ENCODE assay signal across 15 cellular contexts in genomic region chr20:48463916-48464315, GRCh38.
DNase-seq lines count a peak whose midpoint lies in the region; ATAC-seq and TF ChIP-seq lines count a peak whose summit lies in the region.
"Had no signal": no experiment of that assay in that cellular context is flagged by ENCODE, and none has a peak within 500 bp of the region (broad histone marks: within the 10 kb centered on the region; RNA-seq: fewer than 3 reads in every experiment).

No MANE protein-coding gene starts in this region.

- no peaks in the 10 kb centered on the region for H3K79me2 ChIP-seq in H9 (ENCODE audit: insufficient read depth, low read length)

- no peak overlapping the region for H4K8ac ChIP-seq in H9 (replicated peaks; ENCODE audit: insufficient read length, low read depth, low read length)

- H4K91ac ChIP-seq in H9 (ENCODE audit: insufficient read length, low read depth, low read length), result no peak overlapping the region

- H3K4me3 Mint-ChIP-seq in H9, result no peak overlapping the region

- H3K79me1 ChIP-seq in H9 (ENCODE audit: insufficient read depth, low read depth, low read length, poor library complexity, severe bottlenecking), result no peaks in the 10 kb centered on the region

- peaks cover 0 to 5% (median 3%) of the 10 kb centered on the region in 3 experiments; a peak in 4 of 7 replicates for H3K36me3 Mint-ChIP-seq in H9 (ENCODE audit: insufficient read depth in 1 of 3, low read depth in 3 of 3)

- no peak overlapping the region for H2AK5ac ChIP-seq in H9 (ENCODE audit: insufficient read length, low read length)

- peak overlapping the region; percentile 48 for H3K9ac ChIP-seq in adipocyte (ENCODE audit: low read length)
- H3K9ac ChIP-seq in H9 (ENCODE audit: extremely low read depth, insufficient read length, low read length), result no peak overlapping the region

- H3K9me3 ChIP-seq in adipocyte (ENCODE audit: control insufficient read depth, low read length), result no peaks in the 10 kb centered on the region
- H3K9me3 ChIP-seq in right cardiac atrium (ENCODE audit: control insufficient read depth, low read length), result no peaks in the 10 kb centered on the region
- H3K9me3 ChIP-seq in gastrocnemius medialis, result no peaks in the 10 kb centered on the region
- H3K9me3 ChIP-seq in H9 (ENCODE audit: control insufficient read depth, low read depth, low read length), result no peaks in the 10 kb centered on the region

- H2BK15ac ChIP-seq in H9 (ENCODE audit: low read depth, low read length), result no peak overlapping the region

- no peaks in the 10 kb centered on the region for H4K20me1 ChIP-seq in H9 (ENCODE audit: control insufficient read depth, insufficient read depth, insufficient read length)

- H2BK12ac ChIP-seq in H9 (ENCODE audit: insufficient read length, low read depth, low read length), result no peak overlapping the region

- H3K4ac ChIP-seq in H9 (ENCODE audit: low read depth, low read length), result no peak overlapping the region

- H3K4me1 ChIP-seq in adipocyte (ENCODE audit: control insufficient read depth, insufficient read depth, low read length) (peaks cover 14% of the 10 kb centered on the region), right cardiac atrium (ENCODE audit: control insufficient read depth, insufficient read depth, low read length) (no peaks in the 10 kb centered on the region), gastrocnemius medialis (no peaks in the 10 kb centered on the region), H9 (ENCODE audit: insufficient read depth, low read length) (peaks cover 2% of the 10 kb centered on the region; the same call in 1 of the 2 replicates)

- TF ChIP-seq CTCF in gastrocnemius medialis (IDR thresholded peaks at IDR 0.05 in 4 of 5, conservative IDR thresholded peaks at IDR 0.05 in 1 of 5) (no peak), H9 (conservative IDR thresholded peaks at IDR 0.05) (no peak)

- no peak overlapping the region for H3T11ph ChIP-seq in H9 (ENCODE audit: low read length)

- peaks cover 5% of the 10 kb centered on the region for H3K27me3 Mint-ChIP-seq in H9 (ENCODE audit: low read depth)

- DNase-seq in GOT3 (lab: John Stamatoyannopoulos, UW) (peak; percentile 37), adipocyte (ENCODE audit: low read depth) (peak; percentile 43), right cardiac atrium (no peak), gastrocnemius medialis (peak; percentile 20 to 46), H9 (no peak), NCI-H2029 (lab: John Stamatoyannopoulos, UW) (no peak), NCI-H2081 treated with DMSO at 0.1 percent for 48 hours (lab: John Stamatoyannopoulos, UW) (no peak)
- DNase-seq: activated CD4-positive, alpha-beta T cell treated with anti-CD3 and anti-CD28 coated beads for 1 hour; kidney; MV-4-11; NCI-H524; occipital lobe had no signal

- peak; percentile 47 to 70 for ATAC-seq in right cardiac atrium
- ATAC-seq in gastrocnemius medialis, result peak; percentile 86 to 90
- ATAC-seq in HG03025 (IDR thresholded peaks at IDR 0.05; ENCODE audit: low FRiP score, unreplicated experiment), result no peak

- intact Hi-C loops in right cardiac atrium (cut with DNase I) (no loop called here), gastrocnemius medialis (cut with DNase I; ENCODE audit: low total_unique reads) (no loop called here)

- H3K23me2 ChIP-seq in H9 (ENCODE audit: insufficient read length, low read depth, low read length, poor library complexity, severe bottlenecking), result no peaks in the 10 kb centered on the region

- H2BK5ac ChIP-seq in H9 (ENCODE audit: insufficient read length, low read length), result no peak overlapping the region

- no peak overlapping the region for H3K4me2 ChIP-seq in H9 (ENCODE audit: insufficient read depth, insufficient read length, low read length)

- H3K27ac ChIP-seq in right cardiac atrium (ENCODE audit: low read length) (no peak overlapping the region), gastrocnemius medialis (peak overlapping the region in 3 of 4 donors; percentile 33 to 74 (median 43)), H9 (ENCODE audit: insufficient read length, low read depth, low read length) (no peak overlapping the region)
- H3K27ac ChIP-seq: epithelial cell of prostate, SK-N-MC had no signal

- H3K27me3 ChIP-seq in adipocyte (replicated peaks; ENCODE audit: control insufficient read depth, insufficient read depth, low read length) (peaks cover 10% of the 10 kb centered on the region), right cardiac atrium (ENCODE audit: control insufficient read depth, insufficient read depth) (no peaks in the 10 kb centered on the region), gastrocnemius medialis (peaks cover 0 to 10% (median under 1%) of the 10 kb centered on the region in 3 donors), H9 (ENCODE audit: insufficient read depth, low read length) (no peaks in the 10 kb centered on the region)

- no peak overlapping the region for H2AFZ ChIP-seq in H9 (ENCODE audit: low read length)

- no peak overlapping the region for H3K18ac ChIP-seq in H9 (ENCODE audit: insufficient read length, low read depth, low read length)

- H3K9me3 Mint-ChIP-seq in H9, result peaks cover 2 to 7% of the 10 kb centered on the region in 2 experiments; a peak in 4 of 5 replicates

- H3K4me3 ChIP-seq in adipocyte (ENCODE audit: low read length), result no peak overlapping the region
- no peak overlapping the region for H3K4me3 ChIP-seq in right cardiac atrium (ENCODE audit: low read length)
- no peak overlapping the region for H3K4me3 ChIP-seq in gastrocnemius medialis
- H3K4me3 ChIP-seq: SK-N-MC had no signal

- no peaks in the 10 kb centered on the region for H3K36me3 ChIP-seq in adipocyte (ENCODE audit: control insufficient read depth, insufficient read depth, low read length, severe bottlenecking)
- H3K36me3 ChIP-seq in gastrocnemius medialis, result no peaks in the 10 kb centered on the region

- peaks cover 23 to 30% of the 10 kb centered on the region in 2 experiments for H3K4me1 Mint-ChIP-seq in H9

- H4K5ac ChIP-seq in H9 (ENCODE audit: insufficient read length, low read depth, low read length), result no peak overlapping the region

- no peak overlapping the region for H3K23ac ChIP-seq in H9 (ENCODE audit: insufficient read length, low read depth, low read length)

- peak overlapping the region in 1 of 3 experiments; percentile 68; a peak in 1 of 7 replicates for H3K27ac Mint-ChIP-seq in H9

- H3K14ac ChIP-seq in H9 (ENCODE audit: insufficient read depth, low read length), result no peak overlapping the region

- H2BK120ac ChIP-seq in H9 (ENCODE audit: low read depth, low read length, poor library complexity, severe bottlenecking), result no peak overlapping the region

- in situ Hi-C loops in gastrocnemius medialis (cut with MboI; ENCODE audit: low sequenced_read_pairs in 4 of 4), result no loop called here

- H3K56ac ChIP-seq in H9 (ENCODE audit: insufficient read length, low read depth, low read length), result no peak overlapping the region

- no peak overlapping the region for H2BK20ac ChIP-seq in H9 (ENCODE audit: low read depth, low read length, poor library complexity, severe bottlenecking)

- 64% methylated on average over 6 of the region's 6 CpGs for WGBS in right cardiac atrium
- WGBS in H9 (ENCODE audit: extremely low coverage, insufficient read length, low lambda C conversion rate), result no CpG with 5 or more reads among the region's 6 CpGs

- TF ChIP-seq POLR2A in gastrocnemius medialis (IDR thresholded peaks at IDR 0.05), result no peak

Comparison
In these comparisons a context has a peak if more than half of its experiments do, and no peak if none do; other contexts are left out.
1. DNase-seq: peak in GOT3 (single experiment), adipocyte (single experiment) and gastrocnemius medialis (2 of 2); none in right cardiac atrium (0 of 3), H9 (single experiment), NCI-H2029 (single experiment) and NCI-H2081 treated with DMSO at 0.1 percent for 48 hours (single experiment).
2. H3K27ac ChIP-seq: peak in gastrocnemius medialis (3 of 4); none in right cardiac atrium (single experiment) and H9 (single experiment).